In genomic region chr1:204274441-204274840, GRCh38 we compare ENCODE assay signal across 21 cellular contexts.
DNase-seq lines count a peak whose midpoint lies in the region; ATAC-seq and TF ChIP-seq lines count a peak whose summit lies in the region.
"Had no signal": no experiment of that assay in that cellular context is flagged by ENCODE, and none has a peak within 500 bp of the region (broad histone marks: within the 10 kb centered on the region; RNA-seq: fewer than 3 reads in every experiment).

No MANE protein-coding gene starts in this region.

- no peaks in the 10 kb centered on the region for H4K20me1 ChIP-seq in BLaER1 treated with 17β-estradiol and CSF1 and Interleukin-3, amounts not matched to agents 10 nM and 100 nM

- H3K4me2 ChIP-seq in BLaER1 treated with 17β-estradiol and CSF1 and Interleukin-3, amounts not matched to agents 10 nM and 100 nM, result peak overlapping the region; percentile 28 to 94 (median 85); a peak in 21 of 22 replicates

- H3K27ac Mint-ChIP-seq in stimulated activated naive B cell treated with anti-CD40 and anti-IgM and Interleukin-4, amounts not matched to agents 10 μg/mL and 1 μg/mL and 100 μg/mL, for 72 hours, result peak overlapping the region; percentile 31

- H3K4me3 ChIP-seq in BLaER1 treated with 17β-estradiol and CSF1 and Interleukin-3, amounts not matched to agents 10 nM and 100 nM, result no peak overlapping the region
- H3K4me3 ChIP-seq in adipocyte (ENCODE audit: low read length) (no peak overlapping the region), fibroblast of villous mesenchyme (ENCODE audit: low read depth, low read length) (no peak overlapping the region), uterus (no peak overlapping the region)
- H3K4me3 ChIP-seq: GM23248 had no signal

- H3K9me3 Mint-ChIP-seq in stimulated activated naive B cell treated with anti-CD40 and anti-IgM and Interleukin-4, amounts not matched to agents 10 μg/mL and 1 μg/mL and 100 μg/mL, for 72 hours, result no peaks in the 10 kb centered on the region
- H3K9me3 Mint-ChIP-seq: IgD-negative memory B cell had no signal

- H3K9ac ChIP-seq in BLaER1 treated with 17β-estradiol and CSF1 and Interleukin-3, amounts not matched to agents 10 nM and 100 nM, result peak overlapping the region in 2 of 11 experiments; percentile 0 to 48; a peak in 2 of 22 replicates
- H3K9ac ChIP-seq in adipocyte (ENCODE audit: low read length), result no peak overlapping the region
- H3K9ac ChIP-seq: GM23248 had no signal

- DNase-seq in adipocyte (ENCODE audit: low read depth), result peak; percentile 30
- peak; percentile 45 for DNase-seq in fibroblast of villous mesenchyme (ENCODE audit: low read depth)
- no peak for DNase-seq in stimulated activated naive B cell treated with anti-CD40 and anti-IgM and Interleukin-4, amounts not matched to agents 10 μg/mL and 1 μg/mL and 100 μg/mL, for 72 hours
- DNase-seq in nucleus accumbens (lab: John Stamatoyannopoulos, UW), result no peak
- DNase-seq in uterus, result no peak
- DNase-seq: DMS79, GM23248, Karpas-422, NCI-H1417 treated with DMSO at 0.1 percent for 48 hours, NCI-H187 treated with DMSO at 0.1 percent for 48 hours, NCI-H2227 treated with DMSO at 0.1 percent for 48 hours, NCI-H510A treated with DMSO at 0.1 percent for 48 hours, NCI-H774, OCI-M1, SHP77 had no signal

- intact Hi-C loops in uterus (cut with DNase I; ENCODE audit: low total_unique reads), result no loop called here

- TF ChIP-seq CTCF in fibroblast of villous mesenchyme (IDR thresholded peaks at IDR 0.05; ENCODE audit: insufficient read depth, low read depth, low read length) (no peak), uterus (IDR thresholded peaks at IDR 0.05) (no peak)

- TF ChIP-seq POLR2A in uterus (IDR thresholded peaks at IDR 0.05), result no peak

- H3K4me1 ChIP-seq in BLaER1 treated with 17β-estradiol and CSF1 and Interleukin-3, amounts not matched to agents 10 nM and 100 nM, result peaks cover 63 to 97% (median 81%) of the 10 kb centered on the region in 10 experiments
- H3K4me1 ChIP-seq in adipocyte (ENCODE audit: control insufficient read depth, insufficient read depth, low read length) (peaks cover 29% of the 10 kb centered on the region), uterus (no peaks in the 10 kb centered on the region)

- no peaks in the 10 kb centered on the region for H3K36me3 ChIP-seq in BLaER1 treated with 17β-estradiol and CSF1 and Interleukin-3, amounts not matched to agents 10 nM and 100 nM
- H3K36me3 ChIP-seq in adipocyte (ENCODE audit: control insufficient read depth, insufficient read depth, low read length, severe bottlenecking) (no peaks in the 10 kb centered on the region), uterus (no peaks in the 10 kb centered on the region)

- H3K27ac ChIP-seq in BLaER1 treated with 17β-estradiol and CSF1 and Interleukin-3, amounts not matched to agents 10 nM and 100 nM, result peak overlapping the region in 6 of 11 experiments; percentile 26 to 74 (median 64); a peak in 6 of 22 replicates
- no peak overlapping the region for H3K27ac ChIP-seq in uterus
- H3K27ac ChIP-seq: C4-2B, GM23248 had no signal

- no peaks in the 10 kb centered on the region for H3K36me3 Mint-ChIP-seq in stimulated activated naive B cell treated with anti-CD40 and anti-IgM and Interleukin-4, amounts not matched to agents 10 μg/mL and 1 μg/mL and 100 μg/mL, for 72 hours
- H3K36me3 Mint-ChIP-seq: IgD-negative memory B cell had no signal

- ATAC-seq in stimulated activated naive B cell treated with anti-CD40 and anti-IgM and Interleukin-4, amounts not matched to agents 10 μg/mL and 1 μg/mL and 100 μg/mL, for 72 hours (replicated peaks), result no peak
- ATAC-seq in GM18520 (IDR thresholded peaks at IDR 0.05; ENCODE audit: unreplicated experiment), result no peak
- no peak for ATAC-seq in GM19395 (IDR thresholded peaks at IDR 0.05; ENCODE audit: unreplicated experiment)
- ATAC-seq: HCT116 had no signal

- no peaks in the 10 kb centered on the region for H3K4me1 Mint-ChIP-seq in stimulated activated naive B cell treated with anti-CD40 and anti-IgM and Interleukin-4, amounts not matched to agents 10 μg/mL and 1 μg/mL and 100 μg/mL, for 72 hours

- H3K27me3 Mint-ChIP-seq in stimulated activated naive B cell treated with anti-CD40 and anti-IgM and Interleukin-4, amounts not matched to agents 10 μg/mL and 1 μg/mL and 100 μg/mL, for 72 hours, result peaks cover 28 to 32% of the 10 kb centered on the region in 2 donors

- H3K9me3 ChIP-seq in BLaER1 treated with 17β-estradiol and CSF1 and Interleukin-3, amounts not matched to agents 10 nM and 100 nM (replicated peaks in 1 of 11), result no peaks in the 10 kb centered on the region
- no peaks in the 10 kb centered on the region for H3K9me3 ChIP-seq in adipocyte (ENCODE audit: control insufficient read depth, low read length)
- H3K9me3 ChIP-seq in uterus, result no peaks in the 10 kb centered on the region

- no peaks in the 10 kb centered on the region for H3K27me3 ChIP-seq in BLaER1 treated with 17β-estradiol and CSF1 and Interleukin-3, amounts not matched to agents 10 nM and 100 nM
- H3K27me3 ChIP-seq in adipocyte (replicated peaks; ENCODE audit: control insufficient read depth, insufficient read depth, low read length) (peaks cover 62% of the 10 kb centered on the region), uterus (no peaks in the 10 kb centered on the region)

- H3K4me3 Mint-ChIP-seq in stimulated activated naive B cell treated with anti-CD40 and anti-IgM and Interleukin-4, amounts not matched to agents 10 μg/mL and 1 μg/mL and 100 μg/mL, for 72 hours, result no peak overlapping the region
- H3K4me3 Mint-ChIP-seq: IgD-negative memory B cell had no signal

Comparison
In these comparisons a context has a peak if more than half of its experiments do, and no peak if none do; other contexts are left out.
1. H3K27ac ChIP-seq: peak in BLaER1 treated with 17β-estradiol and CSF1 and Interleukin-3, amounts not matched to agents 10 nM and 100 nM (6 of 11); none in uterus (0 of 2).
2. DNase-seq: peak in adipocyte (single experiment) and fibroblast of villous mesenchyme (single experiment); none in stimulated activated naive B cell treated with anti-CD40 and anti-IgM and Interleukin-4, amounts not matched to agents 10 μg/mL and 1 μg/mL and 100 μg/mL, for 72 hours (single experiment), nucleus accumbens (0 of 56) and uterus (0 of 2).